In the genomic region with DNA sequence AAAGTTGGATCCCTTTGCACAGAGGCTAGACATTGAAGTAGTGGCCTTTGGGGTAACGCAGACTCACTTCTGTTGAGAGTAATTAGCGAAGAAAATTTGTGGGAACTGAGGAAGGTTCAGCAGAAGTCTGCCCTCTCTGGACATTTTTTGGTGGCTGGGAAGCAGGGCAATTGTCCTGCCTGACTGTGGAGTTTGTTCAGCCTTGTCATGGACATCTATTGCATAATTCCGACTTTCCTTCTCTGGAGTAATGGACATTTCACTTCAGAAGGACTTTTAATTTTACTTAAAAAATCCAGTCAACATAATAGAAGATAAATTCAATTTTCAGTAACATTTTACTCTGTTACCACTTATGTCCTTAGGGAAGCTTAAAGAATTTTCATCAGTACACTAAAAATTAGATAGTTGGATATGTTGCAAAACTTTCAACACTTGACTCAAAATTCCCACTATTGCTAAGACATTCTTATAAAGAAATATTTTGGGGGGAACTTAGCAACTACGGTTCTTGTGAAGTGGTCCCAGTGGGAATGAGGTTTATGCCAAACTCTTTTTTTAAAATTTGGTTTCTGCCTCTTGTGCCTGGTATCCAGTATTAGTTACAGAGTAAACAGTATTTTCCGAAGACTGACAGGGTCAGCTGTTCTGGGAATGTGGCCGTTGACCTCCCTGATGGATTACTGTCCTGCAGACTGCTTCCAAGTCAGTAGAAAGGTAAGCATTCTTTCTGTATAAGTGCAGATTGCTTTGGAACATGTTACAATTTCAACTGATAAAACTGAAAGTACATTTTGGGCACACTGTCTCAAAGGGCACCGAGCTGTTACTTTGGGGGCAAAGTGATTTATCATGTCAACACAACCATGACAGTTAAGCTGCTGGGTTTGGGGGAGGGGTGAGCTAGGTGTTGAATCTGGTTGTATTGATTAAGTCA, we compare ENCODE assay signal across 17 cellular contexts.
DNase-seq lines count a peak whose midpoint lies in the region; ATAC-seq, FAIRE-seq and TF ChIP-seq lines count a peak whose summit lies in the region.
"Had no signal": no experiment of that assay in that cellular context is flagged by ENCODE, and none has a peak within 500 bp of the region (broad histone marks: within the 10 kb centered on the region; RNA-seq: fewer than 3 reads in every experiment).

No MANE protein-coding gene starts in this region.

- H3K27ac Mint-ChIP-seq in natural killer cell treated with Interleukin-12 subunit alpha and Interleukin-12 subunit beta and Interleukin-15 and Interleukin-18, amount 100 ng/mL, for 72 hours, result no peak overlapping the region
- H3K27ac Mint-ChIP-seq: activated naive CD4-positive, alpha-beta T cell treated with anti-CD3 and anti-CD28 coated beads, Interleukin-2, amount 50 U/mL, for 72 hours had no signal

- FAIRE-seq in small intestine (lab: Jason Lieb, UNC), result no peak
- FAIRE-seq: colon had no signal

- no peak overlapping the region for H3K4me3 Mint-ChIP-seq in natural killer cell treated with Interleukin-12 subunit alpha and Interleukin-12 subunit beta and Interleukin-15 and Interleukin-18, amount 100 ng/mL, for 72 hours
- H3K4me3 Mint-ChIP-seq: neural crest cell had no signal

- H3K4me1 Mint-ChIP-seq in natural killer cell treated with Interleukin-12 subunit alpha and Interleukin-12 subunit beta and Interleukin-15 and Interleukin-18, amount 100 ng/mL, for 72 hours (ENCODE audit: low read depth in 2 of 2), result no peaks in the 10 kb centered on the region

- DNase-seq in left kidney (ENCODE audit: low read depth, low spot score), result peak; percentile 76
- peak; percentile 39 for DNase-seq in small intestine
- no peak for DNase-seq in activated effector memory CD4-positive, alpha-beta T cell treated with Interleukin-2 at 50 U/mL for 16 hours
- DNase-seq in natural killer cell treated with Interleukin-12 subunit alpha and Interleukin-12 subunit beta and Interleukin-15 and Interleukin-18, amount 100 ng/mL, for 72 hours (ENCODE audit: low spot score), result no peak
- no peak for DNase-seq in prostate gland (ENCODE audit: low spot score)
- DNase-seq in stimulated activated CD4-positive, alpha-beta T cell treated with anti-CD3 and anti-CD28 coated beads, Interleukin-12 subunit alpha, Interleukin-12 subunit beta, amount 100 ng/mL, for 4 hours, result no peak
- DNase-seq: foreskin fibroblast; kidney glomerular epithelial cell; NCI-H1417 treated with DMSO at 0.1 percent for 48 hours; NCI-H526; stimulated activated CD4-positive, alpha-beta T cell treated with anti-CD3 and anti-CD28 coated beads, Interleukin-1b, Interleukin-23, amount 100 ng/mL, for 48 hours had no signal

- H3K27me3 Mint-ChIP-seq in natural killer cell treated with Interleukin-12 subunit alpha and Interleukin-12 subunit beta and Interleukin-15 and Interleukin-18, amount 100 ng/mL, for 72 hours, result peaks cover 0 to 3% of the 10 kb centered on the region in 2 donors

- no peak overlapping the region for H3K27ac ChIP-seq in duodenal mucosa (ENCODE audit: low read depth, low read length)
- no peak overlapping the region for H3K27ac ChIP-seq in small intestine (ENCODE audit: low read depth in 1 of 2, low read length in 1 of 2)
- no peak overlapping the region for H3K27ac ChIP-seq in prostate gland
- H3K27ac ChIP-seq: C4-2B had no signal

- no peaks in the 10 kb centered on the region for H3K36me3 ChIP-seq in duodenal mucosa (ENCODE audit: control insufficient read depth in 1 of 2, insufficient read depth in 2 of 2, low read length in 2 of 2)
- no peaks in the 10 kb centered on the region for H3K36me3 ChIP-seq in small intestine (ENCODE audit: control insufficient read depth in 2 of 2, insufficient read depth in 2 of 2, low read length in 2 of 2)
- H3K36me3 ChIP-seq in prostate gland, result no peaks in the 10 kb centered on the region

- no peak overlapping the region for H3K9ac ChIP-seq in duodenal mucosa (ENCODE audit: low read depth in 1 of 2, low read length in 2 of 2)

- 50 to 52% (median 51%) methylated on average over 7 of the region's 7 CpGs for WGBS in small intestine, 3 donors
- WGBS in prostate gland, result 64% methylated on average over 7 of the region's 7 CpGs

- TF ChIP-seq POLR2A in prostate gland (IDR thresholded peaks at IDR 0.05), result no peak

- no peaks in the 10 kb centered on the region for H3K36me3 Mint-ChIP-seq in natural killer cell treated with Interleukin-12 subunit alpha and Interleukin-12 subunit beta and Interleukin-15 and Interleukin-18, amount 100 ng/mL, for 72 hours
- H3K36me3 Mint-ChIP-seq: activated naive CD4-positive, alpha-beta T cell treated with anti-CD3 and anti-CD28 coated beads, Interleukin-2, amount 50 U/mL, for 72 hours had no signal

- H3K27me3 ChIP-seq in duodenal mucosa (ENCODE audit: control insufficient read depth in 1 of 2, insufficient read depth in 2 of 2, low read length in 2 of 2), result no peaks in the 10 kb centered on the region
- no peaks in the 10 kb centered on the region for H3K27me3 ChIP-seq in small intestine (ENCODE audit: control insufficient read depth in 2 of 2, insufficient read depth in 2 of 2, low read length in 2 of 2)
- no peaks in the 10 kb centered on the region for H3K27me3 ChIP-seq in prostate gland (replicated peaks; ENCODE audit: insufficient read depth)

- H3K4me1 ChIP-seq in duodenal mucosa (ENCODE audit: control insufficient read depth in 1 of 2, insufficient read depth in 2 of 2, low read length in 2 of 2) (peaks cover 8 to 10% of the 10 kb centered on the region in 2 donors), small intestine (ENCODE audit: control insufficient read depth in 2 of 2, insufficient read depth in 1 of 2, low read depth in 1 of 2, low read length in 1 of 2) (peaks cover 0 to 8% of the 10 kb centered on the region in 2 donors), prostate gland (replicated peaks) (no peaks in the 10 kb centered on the region)

- intact Hi-C loops in prostate gland (cut with DNase I), result no loop called here

- H3K9me3 ChIP-seq in duodenal mucosa (ENCODE audit: control insufficient read depth in 1 of 2, low read length in 2 of 2) (no peaks in the 10 kb centered on the region), small intestine (ENCODE audit: control insufficient read depth, low read depth) (no peaks in the 10 kb centered on the region), prostate gland (no peaks in the 10 kb centered on the region)

- H3K4me3 ChIP-seq in duodenal mucosa (ENCODE audit: low read depth in 1 of 2, low read length in 2 of 2) (peak overlapping the region; percentile 6 to 38), small intestine (ENCODE audit: low read depth in 1 of 2, low read length in 2 of 2) (no peak overlapping the region), prostate gland (no peak overlapping the region)

- ATAC-seq in HG03432 (IDR thresholded peaks at IDR 0.05; ENCODE audit: unreplicated experiment), result peak; percentile 43
- ATAC-seq in natural killer cell treated with Interleukin-12 subunit alpha and Interleukin-12 subunit beta and Interleukin-15 and Interleukin-18, amount 100 ng/mL, for 72 hours, result no peak
- ATAC-seq: activated naive CD4-positive, alpha-beta T cell treated with anti-CD3 and anti-CD28 coated beads, Interleukin-2, amount 50 U/mL, for 72 hours had no signal

- no peak for TF ChIP-seq CTCF in prostate gland (IDR thresholded peaks at IDR 0.05)

- H3K9me3 Mint-ChIP-seq in natural killer cell treated with Interleukin-12 subunit alpha and Interleukin-12 subunit beta and Interleukin-15 and Interleukin-18, amount 100 ng/mL, for 72 hours, result peaks cover 3% of the 10 kb centered on the region
- H3K9me3 Mint-ChIP-seq: activated naive CD4-positive, alpha-beta T cell treated with anti-CD3 and anti-CD28 coated beads, Interleukin-2, amount 50 U/mL, for 72 hours had no signal

Comparison
In these comparisons a context has a peak if more than half of its experiments do, and no peak if none do; other contexts are left out.
1. H3K4me3 ChIP-seq: peak in duodenal mucosa (2 of 2); none in small intestine (0 of 2) and prostate gland (0 of 2).
2. DNase-seq: peak in left kidney (single experiment) and small intestine (single experiment); none in activated effector memory CD4-positive, alpha-beta T cell treated with Interleukin-2 at 50 U/mL for 16 hours (single experiment), natural killer cell treated with Interleukin-12 subunit alpha and Interleukin-12 subunit beta and Interleukin-15 and Interleukin-18, amount 100 ng/mL, for 72 hours (single experiment), prostate gland (single experiment) and stimulated activated CD4-positive, alpha-beta T cell treated with anti-CD3 and anti-CD28 coated beads, Interleukin-12 subunit alpha, Interleukin-12 subunit beta, amount 100 ng/mL, for 4 hours (single experiment).